Comparison of ENCODE assay signal across 18 cellular contexts in genomic region chr3:111292117-111292516, GRCh38.
DNase-seq lines count a peak whose midpoint lies in the region; ATAC-seq and TF ChIP-seq lines count a peak whose summit lies in the region.
"Had no signal": no experiment of that assay in that cellular context is flagged by ENCODE, and none has a peak within 500 bp of the region (broad histone marks: within the 10 kb centered on the region; RNA-seq: fewer than 3 reads in every experiment).

No MANE protein-coding gene starts in this region.

- POLR2A ChIA-PET in CD4-positive, alpha-beta memory T cell (lab: Charles Lee; ENCODE audit: partially characterized antibody), result no interaction called here

- no peaks in the 10 kb centered on the region for H3K36me3 ChIP-seq in DND-41 (ENCODE audit: insufficient read depth, low read length)
- H3K36me3 ChIP-seq in adipocyte (ENCODE audit: control insufficient read depth, insufficient read depth, low read length, severe bottlenecking), result no peaks in the 10 kb centered on the region
- no peaks in the 10 kb centered on the region for H3K36me3 ChIP-seq in neuronal stem cell (replicated peaks in 1 of 2; ENCODE audit: control insufficient read depth in 2 of 2, insufficient read depth in 2 of 2, low read length in 2 of 2)
- no peaks in the 10 kb centered on the region for H3K36me3 ChIP-seq in CD4-positive, alpha-beta memory T cell (ENCODE audit: insufficient read depth, low read length)
- no peaks in the 10 kb centered on the region for H3K36me3 ChIP-seq in gastrocnemius medialis
- H3K36me3 ChIP-seq: BLaER1 treated with 17β-estradiol and CSF1 and Interleukin-3, amounts not matched to agents 10 nM and 100 nM had no signal

- no peaks in the 10 kb centered on the region for H4K20me1 ChIP-seq in DND-41 (ENCODE audit: insufficient read depth, low read length)
- H4K20me1 ChIP-seq: BLaER1 treated with 17β-estradiol and CSF1 and Interleukin-3, amounts not matched to agents 10 nM and 100 nM had no signal

- intact Hi-C loops in CD4-positive, alpha-beta memory T cell (cut with micrococcal nuclease), result no loop called here
- intact Hi-C loops in gastrocnemius medialis (cut with DNase I; ENCODE audit: low total_unique reads), result no loop called here

- no peak for TF ChIP-seq CTCF in DND-41 (IDR thresholded peaks at IDR 0.05; ENCODE audit: borderline replicate concordance, extremely low read depth, low read length, poor library complexity, severe bottlenecking)
- no peak for TF ChIP-seq CTCF in gastrocnemius medialis (IDR thresholded peaks at IDR 0.05 in 4 of 5, conservative IDR thresholded peaks at IDR 0.05 in 1 of 5)

- H3K4me3 Mint-ChIP-seq in CD4-positive, alpha-beta memory T cell, result no peak overlapping the region
- H3K4me3 Mint-ChIP-seq in activated naive CD8-positive, alpha-beta T cell treated with anti-CD3 and anti-CD28 coated beads for 36 hours, result no peak overlapping the region
- H3K4me3 Mint-ChIP-seq: CD8-positive, alpha-beta memory T cell; GM23338; HFFc6 had no signal

- no peak overlapping the region for H3K9ac ChIP-seq in DND-41 (ENCODE audit: low read depth, low read length)
- no peak overlapping the region for H3K9ac ChIP-seq in adipocyte (ENCODE audit: low read length)
- no peak overlapping the region for H3K9ac ChIP-seq in neuronal stem cell (ENCODE audit: low read depth, low read length, poor library complexity)
- H3K9ac ChIP-seq: BLaER1 treated with 17β-estradiol and CSF1 and Interleukin-3, amounts not matched to agents 10 nM and 100 nM had no signal

- no peak overlapping the region for H2AK5ac ChIP-seq in neuronal stem cell (ENCODE audit: low read depth, low read length)

- no peak overlapping the region for H3K4ac ChIP-seq in neuronal stem cell (ENCODE audit: low read length)

- no peak overlapping the region for H4K91ac ChIP-seq in neuronal stem cell (ENCODE audit: low read depth, low read length, poor library complexity)

- H3K9me3 ChIP-seq in DND-41 (ENCODE audit: insufficient read depth, low read length, severe bottlenecking), result no peaks in the 10 kb centered on the region
- peaks cover 6% of the 10 kb centered on the region for H3K9me3 ChIP-seq in adipocyte (ENCODE audit: control insufficient read depth, low read length)
- no peaks in the 10 kb centered on the region for H3K9me3 ChIP-seq in neuronal stem cell (replicated peaks in 1 of 2; ENCODE audit: control insufficient read depth in 2 of 2, insufficient read depth in 1 of 2, low read depth in 1 of 2, low read length in 2 of 2)
- no peaks in the 10 kb centered on the region for H3K9me3 ChIP-seq in CD4-positive, alpha-beta memory T cell (ENCODE audit: control insufficient read depth in 1 of 2, low read length in 2 of 2)
- H3K9me3 ChIP-seq in gastrocnemius medialis, result no peaks in the 10 kb centered on the region

- H2BK12ac ChIP-seq in neuronal stem cell (ENCODE audit: low read length), result no peak overlapping the region

- no peak for DNase-seq in DND-41
- no peak for DNase-seq in adipocyte (ENCODE audit: low read depth)
- no peak for DNase-seq in neuronal stem cell (ENCODE audit: low spot score)
- DNase-seq in CD4-positive, alpha-beta memory T cell, result no peak
- DNase-seq in activated naive CD8-positive, alpha-beta T cell treated with anti-CD3 and anti-CD28 coated beads for 36 hours, result no peak
- no peak for DNase-seq in NCI-H1930 (lab: John Stamatoyannopoulos, UW)
- DNase-seq in gastrocnemius medialis, result no peak
- DNase-seq: 8988T; CD8-positive, alpha-beta memory T cell; COR-L47; DMS 273 treated with DMSO at 0.1 percent for 48 hours; DMS53; H7; HFFc6 had no signal

- no CpG with 5 or more reads among the region's 2 CpGs for WGBS in neuronal stem cell (ENCODE audit: extremely low coverage in 2 of 2, insufficient read length in 2 of 2, insufficient replicate concordance in 1 of 2), 2 donors

- CTCF ChIA-PET in CD4-positive, alpha-beta memory T cell (lab: Charles Lee; ENCODE audit: partially characterized antibody), result no interaction called here

- H2AFZ ChIP-seq in DND-41 (ENCODE audit: low read depth, low read length) (peak overlapping the region; percentile 45), neuronal stem cell (ENCODE audit: low read length) (peak overlapping the region; percentile 24)

- H3K27me3 Mint-ChIP-seq in CD4-positive, alpha-beta memory T cell, result no peaks in the 10 kb centered on the region
- H3K27me3 Mint-ChIP-seq in activated naive CD8-positive, alpha-beta T cell treated with anti-CD3 and anti-CD28 coated beads for 36 hours, result no peaks in the 10 kb centered on the region
- H3K27me3 Mint-ChIP-seq: CD8-positive, alpha-beta memory T cell had no signal

- peak overlapping the region; percentile 13 for H2BK15ac ChIP-seq in neuronal stem cell (ENCODE audit: low read length)

- in situ Hi-C loops in gastrocnemius medialis (cut with MboI; ENCODE audit: low sequenced_read_pairs in 4 of 4), result no loop called here

- peak overlapping the region; percentile 63 for H2BK5ac ChIP-seq in neuronal stem cell (ENCODE audit: low read length)

- no peak overlapping the region for H4K8ac ChIP-seq in neuronal stem cell (ENCODE audit: low read depth, low read length)

- H3K27ac Mint-ChIP-seq in CD4-positive, alpha-beta memory T cell, result no peak overlapping the region
- no peak overlapping the region for H3K27ac Mint-ChIP-seq in activated naive CD8-positive, alpha-beta T cell treated with anti-CD3 and anti-CD28 coated beads for 36 hours
- H3K27ac Mint-ChIP-seq: GM23338, HFFc6 had no signal

- H3K4me1 Mint-ChIP-seq in CD4-positive, alpha-beta memory T cell, result peaks cover 4 to 14% (median 9%) of the 10 kb centered on the region in 4 donors
- peaks cover 3% of the 10 kb centered on the region for H3K4me1 Mint-ChIP-seq in activated naive CD8-positive, alpha-beta T cell treated with anti-CD3 and anti-CD28 coated beads for 36 hours
- H3K4me1 Mint-ChIP-seq: GM23338 had no signal

- H3K4me1 ChIP-seq in DND-41 (ENCODE audit: insufficient read depth, low read length), result peaks cover 28% of the 10 kb centered on the region
- H3K4me1 ChIP-seq in adipocyte (ENCODE audit: control insufficient read depth, insufficient read depth, low read length), result peaks cover 5% of the 10 kb centered on the region
- no peaks in the 10 kb centered on the region for H3K4me1 ChIP-seq in neuronal stem cell (ENCODE audit: control insufficient read depth in 2 of 2, insufficient read depth in 1 of 2, low read depth in 1 of 2, low read length in 2 of 2)
- no peaks in the 10 kb centered on the region for H3K4me1 ChIP-seq in CD4-positive, alpha-beta memory T cell (ENCODE audit: insufficient read depth, low read length)
- no peaks in the 10 kb centered on the region for H3K4me1 ChIP-seq in gastrocnemius medialis

- no peak overlapping the region for H2BK120ac ChIP-seq in neuronal stem cell (ENCODE audit: low read depth, low read length)

- ATAC-seq in DND-41 (ENCODE audit: insufficient read depth, low read depth) (peak; percentile 68), gastrocnemius medialis (no peak)
- ATAC-seq: GM23338, HCT116 had no signal

- H3K14ac ChIP-seq in neuronal stem cell (ENCODE audit: low read length), result no peak overlapping the region

- H3K79me2 ChIP-seq in DND-41 (ENCODE audit: insufficient read depth, low read length), result no peaks in the 10 kb centered on the region

- H3K23ac ChIP-seq in neuronal stem cell (ENCODE audit: low read depth, low read length, poor library complexity), result no peak overlapping the region

- H3K79me1 ChIP-seq in neuronal stem cell (ENCODE audit: low read depth, low read length), result no peaks in the 10 kb centered on the region

- peaks cover 0 to 2% (median 0%) of the 10 kb centered on the region in 8 donors for H3K9me3 Mint-ChIP-seq in CD4-positive, alpha-beta memory T cell
- no peaks in the 10 kb centered on the region for H3K9me3 Mint-ChIP-seq in activated naive CD8-positive, alpha-beta T cell treated with anti-CD3 and anti-CD28 coated beads for 36 hours
- H3K9me3 Mint-ChIP-seq: GM23338, HFFc6 had no signal

- TF ChIP-seq POLR2A in gastrocnemius medialis (IDR thresholded peaks at IDR 0.05), result no peak

- H3K27ac ChIP-seq in DND-41 (ENCODE audit: low read length) (peak overlapping the region; percentile 30), neuronal stem cell (replicated peaks; ENCODE audit: low read length) (no peak overlapping the region), gastrocnemius medialis (no peak overlapping the region)
- H3K27ac ChIP-seq in CD4-positive, alpha-beta memory T cell (ENCODE audit: low read depth, low read length), result no peak overlapping the region
- H3K27ac ChIP-seq: BLaER1 treated with 17β-estradiol and CSF1 and Interleukin-3, amounts not matched to agents 10 nM and 100 nM; HL-60 had no signal

- H3K27me3 ChIP-seq in DND-41 (ENCODE audit: insufficient read depth, low read length, poor library complexity) (no peaks in the 10 kb centered on the region), adipocyte (replicated peaks; ENCODE audit: control insufficient read depth, insufficient read depth, low read length) (no peaks in the 10 kb centered on the region), neuronal stem cell (ENCODE audit: control insufficient read depth in 3 of 3, insufficient read depth in 3 of 3, low read depth in 1 of 3, low read length in 3 of 3) (no peaks in the 10 kb centered on the region), gastrocnemius medialis (no peaks in the 10 kb centered on the region)
- no peaks in the 10 kb centered on the region for H3K27me3 ChIP-seq in CD4-positive, alpha-beta memory T cell (ENCODE audit: insufficient read depth, low read length)
- H3K27me3 ChIP-seq: BLaER1 treated with 17β-estradiol and CSF1 and Interleukin-3, amounts not matched to agents 10 nM and 100 nM had no signal

- H3K4me2 ChIP-seq in DND-41 (ENCODE audit: insufficient read depth, low read length) (no peak overlapping the region), neuronal stem cell (ENCODE audit: insufficient read depth, low read length, poor library complexity, severe bottlenecking) (no peak overlapping the region)
- H3K4me2 ChIP-seq: GM23338 had no signal

- H3K4me3 ChIP-seq in DND-41 (ENCODE audit: low read depth in 1 of 2, low read length in 2 of 2) (no peak overlapping the region), adipocyte (ENCODE audit: low read length) (peak overlapping the region; percentile 69), neuronal stem cell (ENCODE audit: low read length in 2 of 2) (no peak overlapping the region), gastrocnemius medialis (no peak overlapping the region)
- no peak overlapping the region for H3K4me3 ChIP-seq in CD4-positive, alpha-beta memory T cell (ENCODE audit: low read length in 2 of 2)
- H3K4me3 ChIP-seq: BLaER1 treated with 17β-estradiol and CSF1 and Interleukin-3, amounts not matched to agents 10 nM and 100 nM; GM23338 had no signal

- no peaks in the 10 kb centered on the region for H3K36me3 Mint-ChIP-seq in CD4-positive, alpha-beta memory T cell
- H3K36me3 Mint-ChIP-seq in activated naive CD8-positive, alpha-beta T cell treated with anti-CD3 and anti-CD28 coated beads for 36 hours, result no peaks in the 10 kb centered on the region

- H3K18ac ChIP-seq in neuronal stem cell (ENCODE audit: low read length), result no peak overlapping the region
